8 cellular contexts compared by ENCODE assay signal in genomic region chr1:151072224-151072623, GRCh38. TPM values are rescaled to one million over a fixed set of nuclear protein-coding genes. Genes with fewer than 3 reads are reported as not detected.
DNase-seq lines count a peak whose midpoint lies in the region; ATAC-seq and TF ChIP-seq lines count a peak whose summit lies in the region.

No MANE protein-coding gene starts in this region.

- TF ChIP-seq POLR2A in erythroblast (IDR thresholded peaks at IDR 0.05; ENCODE audit: low read length): no peak

- peak overlapping the region; percentile 100 for H3K27ac ChIP-seq in right atrium auricular region

- no peaks in the 10 kb centered on the region for H3K27me3 ChIP-seq in right atrium auricular region

- CTCF ChIA-PET in activated B cell treated with CpG ODN at 0.5 μM for 24 hours (lab: Charles Lee): interaction anchor here (0.7 to 2.1 kb wide), 6 partner anchors 12 to 118 kb away, joined by 3 to 12 read pairs (median 3); partner anchors contain the start of genes C1orf56, CDC42SE1, MLLT11 and TNFAIP8L2

- no peaks in the 10 kb centered on the region for H3K36me3 ChIP-seq in right atrium auricular region

- H3K4me3 Mint-ChIP-seq in activated B cell treated with CpG ODN at 0.5 μM for 24 hours: peak overlapping the region; percentile 97
- H3K4me3 Mint-ChIP-seq in immature natural killer cell: peak overlapping the region in 4 of 5 donors; percentile 98 to 99 (median 99)
- H3K4me3 Mint-ChIP-seq in type B pancreatic cell: no peak overlapping the region

- H3K27ac Mint-ChIP-seq in activated B cell treated with CpG ODN at 0.5 μM for 24 hours (no peak overlapping the region), immature natural killer cell (peak overlapping the region in 5 of 6 donors; percentile 37 to 100 (median 99)), type B pancreatic cell (no peak overlapping the region)

- H3K9me3 Mint-ChIP-seq in activated B cell treated with CpG ODN at 0.5 μM for 24 hours: no peaks in the 10 kb centered on the region
- no peaks in the 10 kb centered on the region for H3K9me3 Mint-ChIP-seq in immature natural killer cell
- H3K9me3 Mint-ChIP-seq in type B pancreatic cell: no peaks in the 10 kb centered on the region

- no peak overlapping the region for H3K4me3 ChIP-seq in right atrium auricular region

- H3K36me3 Mint-ChIP-seq in activated B cell treated with CpG ODN at 0.5 μM for 24 hours (ENCODE audit: low read depth) (peaks cover 21% of the 10 kb centered on the region), immature natural killer cell (peaks cover 0 to 7% (median 2%) of the 10 kb centered on the region in 3 donors), type B pancreatic cell (peaks cover 7% of the 10 kb centered on the region)

- TF ChIP-seq CTCF in right atrium auricular region (IDR thresholded peaks at IDR 0.05) (no peak), activated B cell treated with CpG ODN at 0.5 μM for 24 hours (IDR thresholded peaks at IDR 0.05) (no peak), type B pancreatic cell (conservative IDR thresholded peaks at IDR 0.05) (peak; percentile 22)

- H3K9me3 ChIP-seq in right atrium auricular region: no peaks in the 10 kb centered on the region

- no peak for DNase-seq in right atrium auricular region (ENCODE audit: low spot score)
- DNase-seq in Right ventricle myocardium inferior (ENCODE audit: missing footprints): no peak
- no peak for DNase-seq in activated B cell treated with CpG ODN at 0.5 μM for 24 hours
- DNase-seq in immature natural killer cell: no peak
- DNase-seq in type B pancreatic cell (ENCODE audit: extremely low spot score, unreplicated experiment): no peak
- no peak for DNase-seq in erythroblast (lab: John Stamatoyannopoulos, UW)

- POLR2A ChIA-PET in activated B cell treated with CpG ODN at 0.5 μM for 24 hours (lab: Charles Lee): interaction anchor here (0.5 to 3.3 kb wide), 4 partner anchors 13 to 118 kb away, joined by 3 to 98 read pairs (median 20); partner anchors contain the start of genes C1orf56, CDC42SE1, MLLT11 and VPS72

- no peak for ATAC-seq in Right ventricle myocardium inferior
- no peak for ATAC-seq in activated B cell treated with CpG ODN at 0.5 μM for 24 hours (ENCODE audit: low read depth)
- ATAC-seq in HG03521 (IDR thresholded peaks at IDR 0.05; ENCODE audit: unreplicated experiment): no peak
- ATAC-seq in GM19395 (IDR thresholded peaks at IDR 0.05; ENCODE audit: unreplicated experiment): no peak

- intact Hi-C loops in Right ventricle myocardium inferior (cut with DNase I) (no loop called here), activated B cell treated with CpG ODN at 0.5 μM for 24 hours (cut with micrococcal nuclease) (no loop called here)

- H3K27me3 Mint-ChIP-seq in activated B cell treated with CpG ODN at 0.5 μM for 24 hours (no peaks in the 10 kb centered on the region), immature natural killer cell (ENCODE audit: low read depth in 3 of 3) (peaks cover 5 to 18% (median 11%) of the 10 kb centered on the region in 3 donors), type B pancreatic cell (no peaks in the 10 kb centered on the region)

- peaks cover 16% of the 10 kb centered on the region for H3K4me1 Mint-ChIP-seq in activated B cell treated with CpG ODN at 0.5 μM for 24 hours
- H3K4me1 Mint-ChIP-seq in immature natural killer cell: peaks cover 25 to 30% of the 10 kb centered on the region in 2 donors
- peaks cover 14% of the 10 kb centered on the region for H3K4me1 Mint-ChIP-seq in type B pancreatic cell (ENCODE audit: unreplicated experiment)

- peaks cover 0 to 18% of the 10 kb centered on the region in 2 donors for H3K4me1 ChIP-seq in right atrium auricular region

RNA-seq across cellular contexts. Expression of gene GABPB2, which starts 1.7 kb away (rescaled TPM):
- 10 to 100 TPM; 18.0 to 19.4 TPM for total RNA-seq in right atrium auricular region
- total RNA-seq in Right ventricle myocardium inferior: 8.4 TPM
- total RNA-seq in activated B cell treated with CpG ODN at 0.5 μM for 24 hours: 13.8 and 17.4 TPM in 2 replicates
- polyA plus RNA-seq in immature natural killer cell: 10 to 100 TPM in 1 of 3 donors, 1 to 10 TPM in 2; 5.1 to 14.2 (median 5.7) TPM
- total RNA-seq in type B pancreatic cell (ENCODE audit: low replicate concordance): 13.6 and 14.3 TPM in 2 replicates

RNA-seq across cellular contexts. Expression of gene MLLT11, which starts 12.0 kb away (rescaled TPM):
- total RNA-seq in right atrium auricular region (10 to 100 TPM in 1 of 2 donors, 1 to 10 TPM in 1; 3.5 to 10.9 TPM), Right ventricle myocardium inferior (4.9 TPM), activated B cell treated with CpG ODN at 0.5 μM for 24 hours (0.59 and 0.67 TPM in 2 replicates), type B pancreatic cell (ENCODE audit: low replicate concordance) (9.0 and 17.0 TPM in 2 replicates)
- polyA plus RNA-seq in immature natural killer cell: 1 to 10 TPM; 4.2 to 7.9 (median 6.0) TPM

RNA-seq across cellular contexts. Expression of gene CDC42SE1, which starts 12.8 kb away (rescaled TPM):
- total RNA-seq in right atrium auricular region: 10 to 100 TPM; 18.2 to 37.5 TPM
- 28.0 TPM for total RNA-seq in Right ventricle myocardium inferior
- total RNA-seq in activated B cell treated with CpG ODN at 0.5 μM for 24 hours: 139 and 148 TPM in 2 replicates
- 100 to 1,000 TPM; 129 to 177 (median 150) TPM for polyA plus RNA-seq in immature natural killer cell
- 109 and 176 TPM in 2 replicates for total RNA-seq in type B pancreatic cell (ENCODE audit: low replicate concordance)

RNA-seq across cellular contexts. Expression of gene C1orf56, which starts 24.7 kb away (rescaled TPM):
- total RNA-seq in right atrium auricular region (10 to 100 TPM in 1 of 2 donors, 1 to 10 TPM in 1; 8.8 to 16.2 TPM), Right ventricle myocardium inferior (6.6 TPM), activated B cell treated with CpG ODN at 0.5 μM for 24 hours (2.4 and 2.5 TPM in 2 replicates), type B pancreatic cell (ENCODE audit: low replicate concordance) (4.7 and 8.6 TPM in 2 replicates)
- polyA plus RNA-seq in immature natural killer cell: 1 to 10 TPM; 4.0 to 7.0 (median 4.3) TPM

RNA-seq across cellular contexts. Expression of gene BNIPL, which starts 35.8 kb away (rescaled TPM):
- total RNA-seq in right atrium auricular region: under 1 TPM; 0.22 to 0.24 TPM
- 0.30 TPM for total RNA-seq in Right ventricle myocardium inferior
- 1.00 and 1.2 TPM in 2 replicates for total RNA-seq in activated B cell treated with CpG ODN at 0.5 μM for 24 hours
- under 1 TPM in 1 of 3 donors, not detected in 2; 0.18 TPM for polyA plus RNA-seq in immature natural killer cell
- 27.7 and 70.3 TPM in 2 replicates for total RNA-seq in type B pancreatic cell (ENCODE audit: low replicate concordance)

Comparison
In these comparisons a context has a peak if more than half of its experiments do, and no peak if none do; other contexts are left out.
1. H3K27ac Mint-ChIP-seq: peak in immature natural killer cell (5 of 6); none in activated B cell treated with CpG ODN at 0.5 μM for 24 hours (single experiment) and type B pancreatic cell (single experiment).